7 cellular contexts compared by ENCODE assay signal in the genomic region with DNA sequence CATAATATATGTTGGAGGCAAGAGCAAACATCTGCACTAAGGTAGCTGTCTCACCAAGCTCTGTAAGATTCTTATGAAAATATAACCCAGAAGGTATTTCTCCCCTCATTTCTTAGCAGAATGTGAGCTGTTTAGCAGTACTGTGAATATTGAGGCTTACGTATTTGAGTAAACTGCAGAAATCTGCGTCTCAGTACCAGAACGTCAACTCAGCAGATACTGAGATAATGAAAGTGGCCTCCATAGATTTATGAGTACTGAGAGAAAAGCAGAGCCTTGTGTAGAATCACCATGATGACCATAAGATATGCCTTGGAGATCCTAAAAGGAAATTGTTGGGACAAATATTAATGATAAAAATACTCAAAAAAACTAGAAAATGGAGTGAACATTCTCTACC.
"Had no signal": no experiment of that assay in that cellular context is flagged by ENCODE, and none has a peak within 500 bp of the region (broad histone marks: within the 10 kb centered on the region; RNA-seq: fewer than 3 reads in every experiment).

No MANE protein-coding gene starts in this region.

- H3K27ac Mint-ChIP-seq: H9 had no signal

- ATAC-seq: K562 had no signal

- DNase-seq: GOT3, H9, HCEC 1CT, KG1 had no signal

- H3K4me3 Mint-ChIP-seq: H9 had no signal

- H3K4me3 ChIP-seq: K562 had no signal

- FAIRE-seq: H54, HTR-8/SVneo, K562 had no signal

- H3K4me1 Mint-ChIP-seq: H9 had no signal
